In genomic region chr19:42245247-42245646, GRCh38 we compare ENCODE assay signal across 6 cellular contexts. TPM values are rescaled to one million over a fixed set of nuclear protein-coding genes. Genes with fewer than 3 reads are reported as not detected.
DNase-seq lines count a peak whose midpoint lies in the region; ATAC-seq and TF ChIP-seq lines count a peak whose summit lies in the region.
"Not testable (repeated sequence)": the region's sequence is repeated elsewhere in the genome, so short reads cannot be mapped to it uniquely, and the experiment has no call there.

No MANE protein-coding gene starts in this region.

- DNase-seq in GM06990 (ENCODE audit: extremely low read depth, insufficient read length); SK-N-MC (ENCODE audit: low read depth, low spot score); ascending aorta (ENCODE audit: low spot score in 2 of 2); glutamatergic neuron; natural killer cell treated with Interleukin-12 subunit alpha and Interleukin-12 subunit beta and Interleukin-15 and Interleukin-18, amount 100 ng/mL, for 72 hours (ENCODE audit: low spot score); substantia nigra (lab: John Stamatoyannopoulos, UW): not testable (repeated sequence)

- ATAC-seq in natural killer cell treated with Interleukin-12 subunit alpha and Interleukin-12 subunit beta and Interleukin-15 and Interleukin-18, amount 100 ng/mL, for 72 hours, result not testable (repeated sequence)

- H3K27ac ChIP-seq in SK-N-MC (0 out of 2 replicates have a peak overlapping the region, but pooled peaks have one; percentile 33), ascending aorta (peak overlapping the region; percentile 84 to 97), substantia nigra (ENCODE audit: low read depth, low read length, poor library complexity, severe bottlenecking) (peak overlapping the region; percentile 97)

- H3K9me3 ChIP-seq in SK-N-MC (ENCODE audit: low read depth, low read length); ascending aorta: not testable (repeated sequence)

- not testable (repeated sequence) for H3K27me3 ChIP-seq in GM06990 (replicated peaks; ENCODE audit: control insufficient read depth, insufficient read depth, low read length); ascending aorta

- H3K4me3 ChIP-seq in GM06990 (replicated peaks; ENCODE audit: low read depth, low read length) (peak overlapping the region; percentile 39), SK-N-MC (peak overlapping the region; percentile 89; the same call in 1 of the 2 replicates), ascending aorta (peak overlapping the region; percentile 93 to 95)

- not testable (repeated sequence) for H3K27ac Mint-ChIP-seq in glutamatergic neuron (ENCODE audit: unreplicated experiment)
- H3K27ac Mint-ChIP-seq in natural killer cell treated with Interleukin-12 subunit alpha and Interleukin-12 subunit beta and Interleukin-15 and Interleukin-18, amount 100 ng/mL, for 72 hours, result peak overlapping the region; percentile 94 to 97

- H3K4me1 Mint-ChIP-seq in glutamatergic neuron (ENCODE audit: low read depth, unreplicated experiment), result peaks cover 10% of the 10 kb centered on the region
- peaks cover 27 to 42% of the 10 kb centered on the region in 2 donors for H3K4me1 Mint-ChIP-seq in natural killer cell treated with Interleukin-12 subunit alpha and Interleukin-12 subunit beta and Interleukin-15 and Interleukin-18, amount 100 ng/mL, for 72 hours (ENCODE audit: low read depth in 2 of 2)

- not testable (repeated sequence) for H3K36me3 Mint-ChIP-seq in glutamatergic neuron (ENCODE audit: unreplicated experiment); natural killer cell treated with Interleukin-12 subunit alpha and Interleukin-12 subunit beta and Interleukin-15 and Interleukin-18, amount 100 ng/mL, for 72 hours

- H3K9me3 Mint-ChIP-seq in glutamatergic neuron (ENCODE audit: unreplicated experiment), result peaks cover 12% of the 10 kb centered on the region
- H3K9me3 Mint-ChIP-seq in natural killer cell treated with Interleukin-12 subunit alpha and Interleukin-12 subunit beta and Interleukin-15 and Interleukin-18, amount 100 ng/mL, for 72 hours, result not testable (repeated sequence)

- H3K9ac ChIP-seq in SK-N-MC (ENCODE audit: insufficient read length), result not testable (repeated sequence)

- not testable (repeated sequence) for H3K27me3 Mint-ChIP-seq in glutamatergic neuron (ENCODE audit: unreplicated experiment); natural killer cell treated with Interleukin-12 subunit alpha and Interleukin-12 subunit beta and Interleukin-15 and Interleukin-18, amount 100 ng/mL, for 72 hours

- peak overlapping the region; percentile 87 for H3K4me3 Mint-ChIP-seq in glutamatergic neuron (ENCODE audit: unreplicated experiment)
- peak overlapping the region; percentile 98 for H3K4me3 Mint-ChIP-seq in natural killer cell treated with Interleukin-12 subunit alpha and Interleukin-12 subunit beta and Interleukin-15 and Interleukin-18, amount 100 ng/mL, for 72 hours

- TF ChIP-seq CTCF in GM06990 (IDR thresholded peaks at IDR 0.05; ENCODE audit: insufficient read depth, low read length, poor library complexity, severe bottlenecking); ascending aorta (IDR thresholded peaks at IDR 0.05); glutamatergic neuron (IDR thresholded peaks at IDR 0.05; ENCODE audit: partially characterized antibody, unreplicated experiment): not testable (repeated sequence)

- H3K4me1 ChIP-seq in ascending aorta, result peaks cover 16 to 51% of the 10 kb centered on the region in 2 donors

- not testable (repeated sequence) for H3K36me3 ChIP-seq in GM06990 (ENCODE audit: control insufficient read depth, insufficient read depth, low read length)
- H3K36me3 ChIP-seq in SK-N-MC (ENCODE audit: insufficient read depth, low read length) (peaks cover 15% of the 10 kb centered on the region), ascending aorta (peaks cover 6 to 18% of the 10 kb centered on the region in 2 donors)

- intact Hi-C loops in ascending aorta (cut with DNase I), result not testable (repeated sequence)

RNA-seq across cellular contexts. Expression of gene GSK3A, which starts 2.8 kb away (rescaled TPM):
- total RNA-seq in ascending aorta (27.0 TPM), glutamatergic neuron (ENCODE audit: unreplicated experiment) (83.2 TPM)
- 10 to 100 TPM; 51.1 to 52.8 TPM for total RNA-seq in natural killer cell treated with Interleukin-12 subunit alpha and Interleukin-12 subunit beta and Interleukin-15 and Interleukin-18, amount 100 ng/mL, for 72 hours

RNA-seq across cellular contexts. Expression of gene ERF, which starts 9.7 kb away (rescaled TPM):
- total RNA-seq in ascending aorta (51.6 TPM), glutamatergic neuron (ENCODE audit: unreplicated experiment) (28.0 TPM)
- 10 to 100 TPM; 29.5 to 47.8 TPM for total RNA-seq in natural killer cell treated with Interleukin-12 subunit alpha and Interleukin-12 subunit beta and Interleukin-15 and Interleukin-18, amount 100 ng/mL, for 72 hours

RNA-seq across cellular contexts. Expression of gene CIC, which starts 23.8 kb away (rescaled TPM):
- total RNA-seq in ascending aorta (247 TPM), glutamatergic neuron (ENCODE audit: unreplicated experiment) (150 TPM)
- total RNA-seq in natural killer cell treated with Interleukin-12 subunit alpha and Interleukin-12 subunit beta and Interleukin-15 and Interleukin-18, amount 100 ng/mL, for 72 hours, result 100 to 1,000 TPM; 110 to 115 TPM

RNA-seq across cellular contexts. Expression of gene ZNF526, which starts 25.1 kb away (rescaled TPM):
- total RNA-seq in ascending aorta (7.0 TPM), glutamatergic neuron (ENCODE audit: unreplicated experiment) (12.0 TPM)
- 10 to 100 TPM; 18.5 to 23.7 TPM for total RNA-seq in natural killer cell treated with Interleukin-12 subunit alpha and Interleukin-12 subunit beta and Interleukin-15 and Interleukin-18, amount 100 ng/mL, for 72 hours

RNA-seq across cellular contexts. Expression of gene DEDD2, which starts 27.8 kb away (rescaled TPM):
- total RNA-seq in ascending aorta, result 30.2 TPM
- total RNA-seq in glutamatergic neuron (ENCODE audit: unreplicated experiment), result 30.7 TPM
- total RNA-seq in natural killer cell treated with Interleukin-12 subunit alpha and Interleukin-12 subunit beta and Interleukin-15 and Interleukin-18, amount 100 ng/mL, for 72 hours, result 10 to 100 TPM; 28.5 to 33.2 TPM

Comparison
In these comparisons a context has a peak if more than half of its experiments do, and no peak if none do; other contexts are left out.
1. H3K4me3 ChIP-seq: peak in every context shown above with its lines; median percentile 94 in ascending aorta; 89 in SK-N-MC; 39 in GM06990.
2. H3K27ac ChIP-seq: peak in every context shown above with its lines; median percentile 97 in substantia nigra; 90 in ascending aorta; 33 in SK-N-MC.